18 cellular contexts compared by ENCODE assay signal in genomic region chr2:7428444-7429204, GRCh38.
DNase-seq lines count a peak whose midpoint lies in the region; ATAC-seq and TF ChIP-seq lines count a peak whose summit lies in the region.
"Had no signal": no experiment of that assay in that cellular context is flagged by ENCODE, and none has a peak within 500 bp of the region (broad histone marks: within the 10 kb centered on the region; RNA-seq: fewer than 3 reads in every experiment).

No MANE protein-coding gene starts in this region.

- H2AFZ ChIP-seq in OCI-LY7 (ENCODE audit: low read length): no peak overlapping the region

- H3K36me3 Mint-ChIP-seq in CD4-positive, alpha-beta memory T cell: no peaks in the 10 kb centered on the region
- peaks cover 10% of the 10 kb centered on the region for H3K36me3 Mint-ChIP-seq in activated naive CD8-positive, alpha-beta T cell treated with anti-CD3 and anti-CD28 coated beads, Interleukin-2, amount 10 ng/mL, durations not matched to agents 7 days and 5 days

- BruUV-seq in OCI-LY7 (replicated peaks; lab: Mats Ljungman, UMichigan): no TSS peak

- no peak for ATAC-seq in activated naive CD8-positive, alpha-beta T cell treated with anti-CD3 and anti-CD28 coated beads, Interleukin-2, amount 10 ng/mL, durations not matched to agents 7 days and 5 days (ENCODE audit: low read depth)
- ATAC-seq in GM21619 (IDR thresholded peaks at IDR 0.05; ENCODE audit: unreplicated experiment) (no peak), GM18867 (IDR thresholded peaks at IDR 0.05; ENCODE audit: unreplicated experiment) (no peak), GM19397 (IDR thresholded peaks at IDR 0.05; ENCODE audit: unreplicated experiment) (no peak)
- ATAC-seq: esophagus mucosa, left lung had no signal

- DNase-seq in AML-193 (lab: John Stamatoyannopoulos, UW) (peak; percentile 46 to 66), OCI-LY7 (ENCODE audit: low spot score) (peak; percentile 63), SW 1271 (lab: John Stamatoyannopoulos, UW) (no peak)
- DNase-seq in CD4-positive, alpha-beta memory T cell: no peak
- DNase-seq in activated naive CD8-positive, alpha-beta T cell treated with anti-CD3 and anti-CD28 coated beads, Interleukin-2, amount 10 ng/mL, durations not matched to agents 7 days and 5 days: no peak
- DNase-seq: MM.1S, NCI-H2081, NCI-H524 treated with DMSO at 0.1 percent for 48 hours, Peyer's patch, substantia nigra, WERI-Rb-1 had no signal

- H3K4me3 Mint-ChIP-seq in CD4-positive, alpha-beta memory T cell: peak overlapping the region in 5 of 8 donors; percentile 2 to 62 (median 27)
- H3K4me3 Mint-ChIP-seq in activated naive CD8-positive, alpha-beta T cell treated with anti-CD3 and anti-CD28 coated beads, Interleukin-2, amount 10 ng/mL, durations not matched to agents 7 days and 5 days: peak overlapping the region; percentile 34

- CTCF ChIA-PET in CD4-positive, alpha-beta memory T cell (lab: Charles Lee; ENCODE audit: partially characterized antibody): interaction anchor here (0.6 to 5.0 kb wide), 21 partner anchors 8 to 1264 kb away, joined by 3 to 64 read pairs (median 6); partner anchors contain the start of gene ID2
- CTCF ChIA-PET in OCI-LY7 (lab: Charles Lee; ENCODE audit: unreplicated experiment): interaction anchor here (0.6 to 3.0 kb wide), 4 partner anchors 139 to 727 kb away, joined by 3 to 12 read pairs (median 4); no protein-coding TSS in a partner anchor

- H3K27me3 ChIP-seq in CD4-positive, alpha-beta memory T cell (ENCODE audit: insufficient read depth, low read length): no peaks in the 10 kb centered on the region
- H3K27me3 ChIP-seq: cardiac muscle cell, Peyer's patch had no signal

- H3K4me3 ChIP-seq in CD4-positive, alpha-beta memory T cell (ENCODE audit: low read length in 2 of 2): no peak overlapping the region
- H3K4me3 ChIP-seq in OCI-LY7 (ENCODE audit: low read depth, low read length, poor library complexity, severe bottlenecking): no peak overlapping the region
- H3K4me3 ChIP-seq: cardiac muscle cell, left lung, Peyer's patch had no signal

- peaks cover 9% of the 10 kb centered on the region for H3K4me1 ChIP-seq in CD4-positive, alpha-beta memory T cell (ENCODE audit: insufficient read depth, low read length)
- H3K4me1 ChIP-seq in OCI-LY7 (ENCODE audit: insufficient read depth, low read length, poor library complexity, severe bottlenecking): peaks cover 48% of the 10 kb centered on the region

- intact Hi-C loops in CD4-positive, alpha-beta memory T cell (cut with micrococcal nuclease): loop anchor here (10.0 kb wide), 1 partner anchor 586 kb away; no protein-coding TSS in a partner anchor
- intact Hi-C loops in OCI-LY7 (cut with micrococcal nuclease; ENCODE audit: unreplicated experiment): loop anchor here (5.0 kb wide), 1 partner anchor 1114 kb away; no protein-coding TSS in a partner anchor

- TF ChIP-seq CTCF in OCI-LY7 (conservative IDR thresholded peaks at IDR 0.05; ENCODE audit: low read length): no peak

- no peaks in the 10 kb centered on the region for H3K9me2 ChIP-seq in OCI-LY7 (ENCODE audit: insufficient read depth, low read length)
- H3K9me2 ChIP-seq: SK-N-SH had no signal

- peak overlapping the region; percentile 57 to 91 (median 76) for H3K27ac Mint-ChIP-seq in CD4-positive, alpha-beta memory T cell
- peak overlapping the region; percentile 99 for H3K27ac Mint-ChIP-seq in activated naive CD8-positive, alpha-beta T cell treated with anti-CD3 and anti-CD28 coated beads, Interleukin-2, amount 10 ng/mL, durations not matched to agents 7 days and 5 days

- H3K27me3 Mint-ChIP-seq in CD4-positive, alpha-beta memory T cell: peaks cover 2% of the 10 kb centered on the region in 2 donors
- no peaks in the 10 kb centered on the region for H3K27me3 Mint-ChIP-seq in activated naive CD8-positive, alpha-beta T cell treated with anti-CD3 and anti-CD28 coated beads, Interleukin-2, amount 10 ng/mL, durations not matched to agents 7 days and 5 days

- no peak overlapping the region for H3K27ac ChIP-seq in CD4-positive, alpha-beta memory T cell (ENCODE audit: low read depth, low read length)
- H3K27ac ChIP-seq in OCI-LY7 (ENCODE audit: low read depth, low read length, poor library complexity, severe bottlenecking): no peak overlapping the region
- H3K27ac ChIP-seq: cardiac muscle cell, left lung, WERI-Rb-1 had no signal

- no peaks in the 10 kb centered on the region for H4K20me1 ChIP-seq in OCI-LY7 (ENCODE audit: insufficient read depth, low read length)

- peaks cover 19 to 49% (median 33%) of the 10 kb centered on the region in 4 donors for H3K4me1 Mint-ChIP-seq in CD4-positive, alpha-beta memory T cell
- peaks cover 43% of the 10 kb centered on the region for H3K4me1 Mint-ChIP-seq in activated naive CD8-positive, alpha-beta T cell treated with anti-CD3 and anti-CD28 coated beads, Interleukin-2, amount 10 ng/mL, durations not matched to agents 7 days and 5 days

- peaks cover 0 to 4% (median 0%) of the 10 kb centered on the region in 8 donors for H3K9me3 Mint-ChIP-seq in CD4-positive, alpha-beta memory T cell
- H3K9me3 Mint-ChIP-seq in activated naive CD8-positive, alpha-beta T cell treated with anti-CD3 and anti-CD28 coated beads, Interleukin-2, amount 10 ng/mL, durations not matched to agents 7 days and 5 days: peaks cover 6% of the 10 kb centered on the region

- H3K79me2 ChIP-seq in OCI-LY7 (ENCODE audit: insufficient read depth, low read depth, low read length): no peaks in the 10 kb centered on the region

- no peaks in the 10 kb centered on the region for H3K9me3 ChIP-seq in CD4-positive, alpha-beta memory T cell (ENCODE audit: control insufficient read depth in 1 of 2, low read length in 2 of 2)
- H3K9me3 ChIP-seq in OCI-LY7 (ENCODE audit: low read length): peaks cover 8% of the 10 kb centered on the region; the same call in 1 of the 2 replicates
- H3K9me3 ChIP-seq: Peyer's patch, SK-N-SH had no signal

- H3K4me2 ChIP-seq in OCI-LY7 (ENCODE audit: low read length): peak overlapping the region; percentile 38
- H3K4me2 ChIP-seq: SK-N-SH had no signal

- POLR2A ChIA-PET in CD4-positive, alpha-beta memory T cell (lab: Charles Lee; ENCODE audit: partially characterized antibody): interaction anchor here (1.5 to 3.6 kb wide), 5 partner anchors 10 to 1253 kb away, joined by 3 to 20 read pairs (median 12); partner anchors contain the start of gene ID2
- POLR2A ChIA-PET in OCI-LY7 (lab: Charles Lee): interaction anchor here (0.8 to 1.4 kb wide), 4 partner anchors 9 to 1253 kb away, joined by 3 to 5 read pairs (median 4); partner anchors contain the start of gene ID2
- POLR2A ChIA-PET in activated naive CD8-positive, alpha-beta T cell treated with anti-CD3 and anti-CD28 coated beads, Interleukin-2, amount 10 ng/mL, durations not matched to agents 7 days and 5 days (lab: Charles Lee): interaction anchor here (0.7 to 3.2 kb wide), 8 partner anchors 23 to 1256 kb away, joined by 3 to 20 read pairs (median 12); partner anchors contain the start of gene ID2

- H3K36me3 ChIP-seq in CD4-positive, alpha-beta memory T cell (ENCODE audit: insufficient read depth, low read length): no peaks in the 10 kb centered on the region
- H3K36me3 ChIP-seq in OCI-LY7 (ENCODE audit: insufficient read depth, low read length): no peaks in the 10 kb centered on the region; the same call in 1 of the 2 replicates
- H3K36me3 ChIP-seq: cardiac muscle cell, left lung, Peyer's patch, WERI-Rb-1 had no signal

Comparison
In these comparisons a context has a peak if more than half of its experiments do, and no peak if none do; other contexts are left out.
1. DNase-seq: peak in AML-193 (2 of 2) and OCI-LY7 (single experiment); none in CD4-positive, alpha-beta memory T cell (0 of 5), activated naive CD8-positive, alpha-beta T cell treated with anti-CD3 and anti-CD28 coated beads, Interleukin-2, amount 10 ng/mL, durations not matched to agents 7 days and 5 days (single experiment) and SW 1271 (0 of 2).